8 cellular contexts compared by ENCODE assay signal in genomic region chr19:37654118-37654517, GRCh38. TPM values are rescaled to one million over a fixed set of nuclear protein-coding genes. Genes with fewer than 3 reads are reported as not detected.
DNase-seq lines count a peak whose midpoint lies in the region; ATAC-seq and TF ChIP-seq lines count a peak whose summit lies in the region.

No MANE protein-coding gene starts in this region.

- H3K27ac Mint-ChIP-seq in activated CD8-positive, alpha-beta memory T cell treated with anti-CD3 and anti-CD28 coated beads, Interleukin-2, amount 10 ng/mL, durations not matched to agents 7 days and 5 days = peak overlapping the region; percentile 96
- peak overlapping the region; percentile 99 for H3K27ac Mint-ChIP-seq in activated CD8-positive, alpha-beta T cell treated with anti-CD3 and anti-CD28 coated beads, Interleukin-2, amount 10 ng/mL, durations not matched to agents 7 days and 5 days

- 2 to 6% methylated on average over 5 of the region's 5 CpGs for WGBS in thyroid gland, 2 donors

- H3K4me1 ChIP-seq in thyroid gland = peaks cover 10 to 11% of the 10 kb centered on the region in 2 donors

- POLR2A ChIA-PET in activated CD8-positive, alpha-beta T cell treated with anti-CD3 and anti-CD28 coated beads, Interleukin-2, amount 10 ng/mL, durations not matched to agents 7 days and 5 days (lab: Charles Lee) = interaction anchor here (1.5 kb wide), 1 partner anchor 59 kb away, joined by 3 read pairs; the partner anchor contains the start of genes ZNF540 and ZNF571

- H3K9me3 ChIP-seq in thyroid gland = no peaks in the 10 kb centered on the region

- peaks cover 17% of the 10 kb centered on the region for H3K9me3 Mint-ChIP-seq in activated CD8-positive, alpha-beta memory T cell treated with anti-CD3 and anti-CD28 coated beads, Interleukin-2, amount 10 ng/mL, durations not matched to agents 7 days and 5 days (ENCODE audit: low read depth)
- peaks cover 29% of the 10 kb centered on the region for H3K9me3 Mint-ChIP-seq in activated CD8-positive, alpha-beta T cell treated with anti-CD3 and anti-CD28 coated beads, Interleukin-2, amount 10 ng/mL, durations not matched to agents 7 days and 5 days (ENCODE audit: insufficient read depth)

- H3K27me3 Mint-ChIP-seq in activated CD8-positive, alpha-beta memory T cell treated with anti-CD3 and anti-CD28 coated beads, Interleukin-2, amount 10 ng/mL, durations not matched to agents 7 days and 5 days = no peaks in the 10 kb centered on the region
- H3K27me3 Mint-ChIP-seq in activated CD8-positive, alpha-beta T cell treated with anti-CD3 and anti-CD28 coated beads, Interleukin-2, amount 10 ng/mL, durations not matched to agents 7 days and 5 days (ENCODE audit: low read depth) = no peaks in the 10 kb centered on the region

- no peaks in the 10 kb centered on the region for H3K27me3 ChIP-seq in thyroid gland

- peak overlapping the region; percentile 95 for H3K4me3 Mint-ChIP-seq in activated CD8-positive, alpha-beta memory T cell treated with anti-CD3 and anti-CD28 coated beads, Interleukin-2, amount 10 ng/mL, durations not matched to agents 7 days and 5 days
- peak overlapping the region; percentile 95 for H3K4me3 Mint-ChIP-seq in activated CD8-positive, alpha-beta T cell treated with anti-CD3 and anti-CD28 coated beads, Interleukin-2, amount 10 ng/mL, durations not matched to agents 7 days and 5 days

- H3K36me3 Mint-ChIP-seq in activated CD8-positive, alpha-beta memory T cell treated with anti-CD3 and anti-CD28 coated beads, Interleukin-2, amount 10 ng/mL, durations not matched to agents 7 days and 5 days = peaks cover 50% of the 10 kb centered on the region
- peaks cover 49% of the 10 kb centered on the region for H3K36me3 Mint-ChIP-seq in activated CD8-positive, alpha-beta T cell treated with anti-CD3 and anti-CD28 coated beads, Interleukin-2, amount 10 ng/mL, durations not matched to agents 7 days and 5 days (ENCODE audit: low read depth)

- peak overlapping the region in 2 of 3 donors; percentile 84 to 90 for H3K27ac ChIP-seq in thyroid gland

- DNase-seq in activated CD8-positive, alpha-beta memory T cell treated with anti-CD3 and anti-CD28 coated beads, Interleukin-2, amount 10 ng/mL, durations not matched to agents 7 days and 5 days = no peak
- DNase-seq in activated CD8-positive, alpha-beta memory T cell treated with anti-CD3 and anti-CD28 coated beads for 24 hours = no peak
- DNase-seq in activated CD8-positive, alpha-beta T cell treated with anti-CD3 and anti-CD28 coated beads, Interleukin-2, amount 10 ng/mL, durations not matched to agents 7 days and 5 days = no peak
- DNase-seq in iris pigment epithelial cell (ENCODE audit: low read depth) (peak; percentile 4), thyroid gland (no peak), NCI-H774 (lab: John Stamatoyannopoulos, UW) (no peak), DMS153 treated with DMSO at 0.1 percent for 48 hours (lab: John Stamatoyannopoulos, UW; ENCODE audit: unreplicated experiment) (no peak), NOMO-1 treated with DMSO at 0.1 percent for 48 hours (lab: John Stamatoyannopoulos, UW; ENCODE audit: unreplicated experiment) (no peak)

- no peak for TF ChIP-seq POLR2A in thyroid gland (IDR thresholded peaks at IDR 0.05)

- peak overlapping the region; percentile 47 to 89 (median 56) for H3K4me3 ChIP-seq in thyroid gland (replicated peaks in 1 of 3)

- no peak for TF ChIP-seq CTCF in thyroid gland (IDR thresholded peaks at IDR 0.05)

- CTCF ChIA-PET in activated CD8-positive, alpha-beta memory T cell treated with anti-CD3 and anti-CD28 coated beads, Interleukin-2, amount 10 ng/mL, durations not matched to agents 7 days and 5 days (lab: Charles Lee) = interaction anchor here (0.7 to 1.1 kb wide), 2 partner anchors 8 to 102 kb away, joined by 3 to 4 read pairs; no protein-coding TSS in a partner anchor
- CTCF ChIA-PET in activated CD8-positive, alpha-beta T cell treated with anti-CD3 and anti-CD28 coated beads, Interleukin-2, amount 10 ng/mL, durations not matched to agents 7 days and 5 days (lab: Charles Lee) = no interaction called here

- intact Hi-C loops in thyroid gland (cut with DNase I) = no loop called here

- H3K4me1 Mint-ChIP-seq in activated CD8-positive, alpha-beta memory T cell treated with anti-CD3 and anti-CD28 coated beads, Interleukin-2, amount 10 ng/mL, durations not matched to agents 7 days and 5 days = peaks cover 25% of the 10 kb centered on the region
- H3K4me1 Mint-ChIP-seq in activated CD8-positive, alpha-beta T cell treated with anti-CD3 and anti-CD28 coated beads, Interleukin-2, amount 10 ng/mL, durations not matched to agents 7 days and 5 days (ENCODE audit: low read depth) = peaks cover 26% of the 10 kb centered on the region

- no peak for ATAC-seq in activated CD8-positive, alpha-beta memory T cell treated with anti-CD3 and anti-CD28 coated beads, Interleukin-2, amount 10 ng/mL, durations not matched to agents 7 days and 5 days
- ATAC-seq in activated CD8-positive, alpha-beta T cell treated with anti-CD3 and anti-CD28 coated beads, Interleukin-2, amount 10 ng/mL, durations not matched to agents 7 days and 5 days = no peak

- no peaks in the 10 kb centered on the region for H3K36me3 ChIP-seq in thyroid gland

RNA-seq across cellular contexts. Expression of gene ZFP30, which starts 1.1 kb away (rescaled TPM):
- 10 to 100 TPM; 11.9 to 15.1 TPM for total RNA-seq in activated CD8-positive, alpha-beta memory T cell treated with anti-CD3 and anti-CD28 coated beads, Interleukin-2, amount 10 ng/mL, durations not matched to agents 7 days and 5 days
- 1 to 10 TPM; 9.1 to 9.6 TPM for total RNA-seq in activated CD8-positive, alpha-beta T cell treated with anti-CD3 and anti-CD28 coated beads, Interleukin-2, amount 10 ng/mL, durations not matched to agents 7 days and 5 days
- total RNA-seq in thyroid gland = 10 to 100 TPM; 18.5 to 29.4 (median 23.2) TPM

RNA-seq across cellular contexts. Expression of gene ZNF540, which starts 59.4 kb away (rescaled TPM):
- 1 to 10 TPM; 1.5 to 1.6 TPM for total RNA-seq in activated CD8-positive, alpha-beta memory T cell treated with anti-CD3 and anti-CD28 coated beads, Interleukin-2, amount 10 ng/mL, durations not matched to agents 7 days and 5 days
- total RNA-seq in activated CD8-positive, alpha-beta T cell treated with anti-CD3 and anti-CD28 coated beads, Interleukin-2, amount 10 ng/mL, durations not matched to agents 7 days and 5 days = 1 to 10 TPM; 1.2 to 1.4 TPM
- 10 to 100 TPM in 2 of 4 donors, 1 to 10 TPM in 2; 9.6 to 30.7 (median 11.0) TPM for total RNA-seq in thyroid gland

RNA-seq across cellular contexts. Expression of gene ZNF571, which starts 59.5 kb away (rescaled TPM):
- 1 to 10 TPM; 2.0 to 2.2 TPM for total RNA-seq in activated CD8-positive, alpha-beta memory T cell treated with anti-CD3 and anti-CD28 coated beads, Interleukin-2, amount 10 ng/mL, durations not matched to agents 7 days and 5 days
- total RNA-seq in activated CD8-positive, alpha-beta T cell treated with anti-CD3 and anti-CD28 coated beads, Interleukin-2, amount 10 ng/mL, durations not matched to agents 7 days and 5 days = 1 to 10 TPM; 2.2 to 3.7 TPM
- total RNA-seq in thyroid gland = 10 to 100 TPM in 3 of 4 donors, 1 to 10 TPM in 1; 8.7 to 19.3 (median 13.8) TPM

Comparison
In these comparisons a context has a peak if more than half of its experiments do, and no peak if none do; other contexts are left out.
1. RNA of gene ZNF540, which starts 59.4 kb away (total RNA-seq): 9.6 to 30.7 TPM in thyroid gland; 1.5 to 1.6 TPM in activated CD8-positive, alpha-beta memory T cell treated with anti-CD3 and anti-CD28 coated beads, Interleukin-2, amount 10 ng/mL, durations not matched to agents 7 days and 5 days and 1.2 to 1.4 TPM in activated CD8-positive, alpha-beta T cell treated with anti-CD3 and anti-CD28 coated beads, Interleukin-2, amount 10 ng/mL, durations not matched to agents 7 days and 5 days; every median in the first group is over 4 times any median in the second.